In genomic region chr17:14750866-14751265, GRCh38 we compare ENCODE assay signal across 24 cellular contexts.
"Had no signal": no experiment of that assay in that cellular context is flagged by ENCODE, and none has a peak within 500 bp of the region (broad histone marks: within the 10 kb centered on the region; RNA-seq: fewer than 3 reads in every experiment).

No MANE protein-coding gene starts in this region.

- H3K4me3 Mint-ChIP-seq: dendritic cell treated with granulocyte-macrophage colony-stimulating factor and Interleukin-4, amounts not matched to agents 40 ng/mL and 50 ng/mL, for 4 days; effector memory CD8-positive, alpha-beta T cell; endodermal cell had no signal

- H3K36me3 ChIP-seq: colonic mucosa, esophagus squamous epithelium, gastrocnemius medialis, gastroesophageal sphincter, heart left ventricle, heart right ventricle had no signal

- H3K9me3 Mint-ChIP-seq: dendritic cell treated with granulocyte-macrophage colony-stimulating factor and Interleukin-4, amounts not matched to agents 40 ng/mL and 50 ng/mL, for 4 days; effector memory CD8-positive, alpha-beta T cell had no signal

- H3K27me3 Mint-ChIP-seq: dendritic cell treated with granulocyte-macrophage colony-stimulating factor and Interleukin-4, amounts not matched to agents 40 ng/mL and 50 ng/mL, for 4 days had no signal

- H3K27ac ChIP-seq: colonic mucosa, coronary artery, dorsolateral prefrontal cortex, epithelial cell of prostate, esophagus squamous epithelium, foreskin keratinocyte, gastrocnemius medialis, gastroesophageal sphincter, heart left ventricle, heart right ventricle had no signal

- H3K9me3 ChIP-seq: colonic mucosa, esophagus squamous epithelium, gastrocnemius medialis, gastroesophageal sphincter, heart left ventricle, heart right ventricle had no signal

- H3K27me3 ChIP-seq: colonic mucosa, esophagus squamous epithelium, foreskin keratinocyte, gastrocnemius medialis, heart left ventricle, heart right ventricle had no signal

- H3K27ac Mint-ChIP-seq: dendritic cell treated with granulocyte-macrophage colony-stimulating factor and Interleukin-4, amounts not matched to agents 40 ng/mL and 50 ng/mL, for 4 days; effector memory CD8-positive, alpha-beta T cell; endodermal cell had no signal

- DNase-seq: colonic mucosa; cortex of kidney; dermis blood vessel endothelial cell; dorsolateral prefrontal cortex; effector CD4-positive, alpha-beta T cell; effector CD8-positive, alpha-beta T cell; effector memory CD4-positive, alpha-beta T cell; effector memory CD8-positive, alpha-beta T cell; endodermal cell; erythroblast; esophagus squamous epithelium; foreskin fibroblast; foreskin keratinocyte; foreskin melanocyte; gastrocnemius medialis; glutamatergic neuron; head of caudate nucleus; heart left ventricle; heart right ventricle had no signal

- H3K4me3 ChIP-seq: colonic mucosa, coronary artery, dorsolateral prefrontal cortex, esophagus squamous epithelium, gastrocnemius medialis, gastroesophageal sphincter, heart left ventricle, heart right ventricle had no signal

- H3K4me1 ChIP-seq: colonic mucosa, esophagus squamous epithelium, foreskin keratinocyte, gastrocnemius medialis, gastroesophageal sphincter had no signal

- ATAC-seq: effector memory CD8-positive, alpha-beta T cell; esophagus mucosa; foreskin keratinocyte; gastrocnemius medialis; gastroesophageal sphincter; heart left ventricle; heart right ventricle had no signal
